Comparison of ENCODE assay signal across 1 cellular context in genomic region chr10:119189811-119190282, GRCh38.
TF ChIP-seq lines count a peak whose summit lies in the region.

No MANE protein-coding gene starts in this region.

TF ChIP-seq in GM23338, 12 proteins besides CTCF, POLR2A, EP300 and RAD21 (continued from another document):
- TF ChIP-seq ZNF462 (CRISPR knock-in tag; IDR thresholded peaks at IDR 0.05) (no peak), CREB1 (CRISPR knock-in tag; IDR thresholded peaks at IDR 0.05; ENCODE audit: low read depth) (no peak), REST (IDR thresholded peaks at IDR 0.05; ENCODE audit: unreplicated experiment) (no peak)
- TF ChIP-seq, protein P1, sequence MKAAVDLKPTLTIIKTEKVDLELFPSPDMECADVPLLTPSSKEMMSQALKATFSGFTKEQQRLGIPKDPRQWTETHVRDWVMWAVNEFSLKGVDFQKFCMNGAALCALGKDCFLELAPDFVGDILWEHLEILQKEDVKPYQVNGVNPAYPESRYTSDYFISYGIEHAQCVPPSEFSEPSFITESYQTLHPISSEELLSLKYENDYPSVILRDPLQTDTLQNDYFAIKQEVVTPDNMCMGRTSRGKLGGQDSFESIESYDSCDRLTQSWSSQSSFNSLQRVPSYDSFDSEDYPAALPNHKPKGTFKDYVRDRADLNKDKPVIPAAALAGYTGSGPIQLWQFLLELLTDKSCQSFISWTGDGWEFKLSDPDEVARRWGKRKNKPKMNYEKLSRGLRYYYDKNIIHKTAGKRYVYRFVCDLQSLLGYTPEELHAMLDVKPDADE (IDR thresholded peaks at IDR 0.05) = no peak
